23 cellular contexts compared by ENCODE assay signal in genomic region chr20:53785320-53785719, GRCh38.
DNase-seq lines count a peak whose midpoint lies in the region; ATAC-seq and TF ChIP-seq lines count a peak whose summit lies in the region.
"Had no signal": no experiment of that assay in that cellular context is flagged by ENCODE, and none has a peak within 500 bp of the region (broad histone marks: within the 10 kb centered on the region; RNA-seq: fewer than 3 reads in every experiment).

No MANE protein-coding gene starts in this region.

- H3K4me1 ChIP-seq in OCI-LY1 (ENCODE audit: insufficient read depth, low read length, severe bottlenecking) (peaks cover 34% of the 10 kb centered on the region), prostate gland (replicated peaks) (no peaks in the 10 kb centered on the region)

- DNase-seq in Calu3 (no peak), prostate gland (ENCODE audit: low spot score) (no peak), HK-2 (ENCODE audit: unreplicated experiment) (no peak), retina (no peak)
- no peak for DNase-seq in activated T-helper 2 cell treated with anti-CD3 and anti-CD28 coated beads, Interferon-gamma antibody, Interleukin-2, Interleukin-4, amounts not matched to agents 10 μg/mL and 5 μg/mL and 100 μg/mL, durations not matched to agents 14 hours and 24 hours and 36 hours (ENCODE audit: low spot score)
- DNase-seq: activated CD8-positive, alpha-beta T cell treated with anti-CD3 and anti-CD28 coated beads, Interleukin-2, amount 10 ng/mL, durations not matched to agents 7 days and 5 days; activated naive CD4-positive, alpha-beta T cell; CD4-positive, alpha-beta memory T cell; HFFc6; left lung; midbrain; MM.1S; NCI-H1436; NCI-H524; pancreas; stimulated activated CD4-positive, alpha-beta T cell treated with anti-CD3 and anti-CD28 coated beads, Interleukin-15, amount 100 ng/mL, for 24 hours; T1000 had no signal

- no peaks in the 10 kb centered on the region for H3K27me3 Mint-ChIP-seq in Calu3 (ENCODE audit: unreplicated experiment)
- no peaks in the 10 kb centered on the region for H3K27me3 Mint-ChIP-seq in activated T-helper 2 cell treated with anti-CD3 and anti-CD28 coated beads, Interferon-gamma antibody, Interleukin-2, Interleukin-4, amounts not matched to agents 10 μg/mL and 5 μg/mL and 100 μg/mL, durations not matched to agents 14 hours and 24 hours and 36 hours (ENCODE audit: low read depth)
- H3K27me3 Mint-ChIP-seq: CD4-positive, alpha-beta memory T cell had no signal

- peaks cover 3% of the 10 kb centered on the region for H3K9me3 ChIP-seq in OCI-LY1 (ENCODE audit: low read length)
- H3K9me3 ChIP-seq in prostate gland, result no peaks in the 10 kb centered on the region
- H3K9me3 ChIP-seq: left lung, pancreas had no signal

- CTCF ChIA-PET in Calu3 (lab: Charles Lee), result interaction anchor here (0.7 to 2.4 kb wide), 5 partner anchors 12 to 145 kb away, joined by 3 to 10 read pairs (median 3); no protein-coding TSS in a partner anchor

- no peaks in the 10 kb centered on the region for H3K9me2 ChIP-seq in OCI-LY1 (ENCODE audit: low read depth, low read length)

- intact Hi-C loops in Calu3 (cut with micrococcal nuclease; ENCODE audit: unreplicated experiment) (loop anchor here (5.0 kb wide), 1 partner anchor 208 kb away; no protein-coding TSS in a partner anchor), prostate gland (cut with DNase I) (no loop called here)
- intact Hi-C loops in activated T-helper 2 cell treated with anti-CD3 and anti-CD28 coated beads, Interferon-gamma antibody, Interleukin-2, Interleukin-4, amounts not matched to agents 10 μg/mL and 5 μg/mL and 100 μg/mL, durations not matched to agents 14 hours and 24 hours and 36 hours (cut with micrococcal nuclease), result no loop called here

- no peaks in the 10 kb centered on the region for H3K27me3 ChIP-seq in OCI-LY1 (ENCODE audit: insufficient read depth, low read length)
- H3K27me3 ChIP-seq in prostate gland (replicated peaks; ENCODE audit: insufficient read depth), result no peaks in the 10 kb centered on the region
- H3K27me3 ChIP-seq: left lung, pancreas had no signal

- H3K27ac ChIP-seq in OCI-LY1 (ENCODE audit: low read depth, low read length, poor library complexity, severe bottlenecking) (peak overlapping the region; percentile 61), prostate gland (peak overlapping the region; percentile 74 to 85)
- H3K27ac ChIP-seq: left lung had no signal

- H2AFZ ChIP-seq in OCI-LY1 (ENCODE audit: low read length), result no peak overlapping the region; the same call in 1 of the 2 replicates

- H3K9me3 Mint-ChIP-seq in Calu3 (ENCODE audit: low read depth, unreplicated experiment), result no peaks in the 10 kb centered on the region
- no peaks in the 10 kb centered on the region for H3K9me3 Mint-ChIP-seq in activated T-helper 2 cell treated with anti-CD3 and anti-CD28 coated beads, Interferon-gamma antibody, Interleukin-2, Interleukin-4, amounts not matched to agents 10 μg/mL and 5 μg/mL and 100 μg/mL, durations not matched to agents 14 hours and 24 hours and 36 hours
- H3K9me3 Mint-ChIP-seq: CD4-positive, alpha-beta memory T cell; HFFc6; nephron had no signal

- H3K36me3 ChIP-seq in OCI-LY1 (ENCODE audit: insufficient read depth, low read length), result no peaks in the 10 kb centered on the region
- no peaks in the 10 kb centered on the region for H3K36me3 ChIP-seq in prostate gland
- H3K36me3 ChIP-seq: left lung, pancreas had no signal

- H3K27ac Mint-ChIP-seq in Calu3 (ENCODE audit: unreplicated experiment), result peak overlapping the region; percentile 78
- no peak overlapping the region for H3K27ac Mint-ChIP-seq in activated T-helper 2 cell treated with anti-CD3 and anti-CD28 coated beads, Interferon-gamma antibody, Interleukin-2, Interleukin-4, amounts not matched to agents 10 μg/mL and 5 μg/mL and 100 μg/mL, durations not matched to agents 14 hours and 24 hours and 36 hours
- H3K27ac Mint-ChIP-seq: activated CD8-positive, alpha-beta T cell treated with anti-CD3 and anti-CD28 coated beads, Interleukin-2, amount 10 ng/mL, durations not matched to agents 7 days and 5 days; CD4-positive, alpha-beta memory T cell; HFFc6; nephron had no signal

- H3K4me3 ChIP-seq in OCI-LY1 (ENCODE audit: low read depth, low read length, poor library complexity, severe bottlenecking) (no peak overlapping the region), prostate gland (no peak overlapping the region)
- H3K4me3 ChIP-seq: left lung, pancreas had no signal

- BruUV-seq in Calu3 (replicated peaks; lab: Mats Ljungman, UMichigan), result no TSS peak

- peak; percentile 92 for ATAC-seq in esophagus mucosa
- no peak for ATAC-seq in GM21786 (IDR thresholded peaks at IDR 0.05; ENCODE audit: unreplicated experiment)
- ATAC-seq: activated CD4-positive, CD25-positive, alpha-beta regulatory T cell treated with anti-CD3 and anti-CD28 coated beads, Interleukin-2, amount 50 U/mL, for 24 hours; activated CD8-positive, alpha-beta T cell treated with anti-CD3 and anti-CD28 coated beads, Interleukin-2, amount 10 ng/mL, durations not matched to agents 7 days and 5 days; sciatic nerve had no signal

- no peak for TF ChIP-seq CTCF in Calu3 (IDR thresholded peaks at IDR 0.05; ENCODE audit: unreplicated experiment)
- no peak for TF ChIP-seq CTCF in OCI-LY1 (IDR thresholded peaks at IDR 0.05; ENCODE audit: low read length)
- TF ChIP-seq CTCF in prostate gland (IDR thresholded peaks at IDR 0.05), result no peak

- H3K36me3 Mint-ChIP-seq in Calu3 (ENCODE audit: insufficient read depth, unreplicated experiment), result peaks cover 16% of the 10 kb centered on the region
- no peaks in the 10 kb centered on the region for H3K36me3 Mint-ChIP-seq in activated T-helper 2 cell treated with anti-CD3 and anti-CD28 coated beads, Interferon-gamma antibody, Interleukin-2, Interleukin-4, amounts not matched to agents 10 μg/mL and 5 μg/mL and 100 μg/mL, durations not matched to agents 14 hours and 24 hours and 36 hours (ENCODE audit: low read depth)
- H3K36me3 Mint-ChIP-seq: CD4-positive, alpha-beta memory T cell had no signal

- H3F3A ChIP-seq in OCI-LY1 (ENCODE audit: insufficient read depth, low read length), result no peaks in the 10 kb centered on the region

- H3K4me1 Mint-ChIP-seq in Calu3 (ENCODE audit: low read depth, unreplicated experiment), result peaks cover 34% of the 10 kb centered on the region
- peaks cover 25% of the 10 kb centered on the region for H3K4me1 Mint-ChIP-seq in activated T-helper 2 cell treated with anti-CD3 and anti-CD28 coated beads, Interferon-gamma antibody, Interleukin-2, Interleukin-4, amounts not matched to agents 10 μg/mL and 5 μg/mL and 100 μg/mL, durations not matched to agents 14 hours and 24 hours and 36 hours (ENCODE audit: low read depth)
- H3K4me1 Mint-ChIP-seq: nephron had no signal

- H4K20me1 ChIP-seq in OCI-LY1 (ENCODE audit: insufficient read depth, low read length), result no peaks in the 10 kb centered on the region

- H3K4me2 ChIP-seq in OCI-LY1 (ENCODE audit: low read length), result no peak overlapping the region; the same call in 1 of the 2 replicates

- 76% methylated on average over 3 of the region's 3 CpGs for WGBS in prostate gland

- no peaks in the 10 kb centered on the region for H3K79me2 ChIP-seq in OCI-LY1 (ENCODE audit: insufficient read depth, low read length)

- H3K9ac ChIP-seq in OCI-LY1 (ENCODE audit: low read length), result no peak overlapping the region

- no peak for TF ChIP-seq POLR2A in prostate gland (IDR thresholded peaks at IDR 0.05)

- H3K4me3 Mint-ChIP-seq in Calu3 (ENCODE audit: low read depth, unreplicated experiment), result no peak overlapping the region
- H3K4me3 Mint-ChIP-seq in activated T-helper 2 cell treated with anti-CD3 and anti-CD28 coated beads, Interferon-gamma antibody, Interleukin-2, Interleukin-4, amounts not matched to agents 10 μg/mL and 5 μg/mL and 100 μg/mL, durations not matched to agents 14 hours and 24 hours and 36 hours (ENCODE audit: low read depth), result no peak overlapping the region
- H3K4me3 Mint-ChIP-seq: activated CD8-positive, alpha-beta T cell treated with anti-CD3 and anti-CD28 coated beads, Interleukin-2, amount 10 ng/mL, durations not matched to agents 7 days and 5 days; CD4-positive, alpha-beta memory T cell; HFFc6; nephron had no signal
